Comparison of ENCODE assay signal across 8 cellular contexts in genomic region chr17:16286009-16286946, GRCh38.
A peak's percentile ranks its signal among the peaks of the same experiment; 100 is the strongest.
DNase-seq lines count a peak whose midpoint lies in the region; TF ChIP-seq lines count a peak whose summit lies in the region.

No MANE protein-coding gene starts in this region.

- no peak for TF ChIP-seq CTCF in GM12875 (IDR thresholded peaks at IDR 0.05; ENCODE audit: borderline replicate concordance, insufficient read depth, low read depth, low read length)
- no peak; the same call in 1 of the 2 replicates for TF ChIP-seq CTCF in HFFc6 (IDR thresholded peaks at IDR 0.05)
- TF ChIP-seq CTCF in NB4 (IDR thresholded peaks at IDR 0.05; ENCODE audit: low read depth, low read length): no peak
- TF ChIP-seq CTCF in endodermal cell (conservative IDR thresholded peaks at IDR 0.05): no peak

- peak overlapping the region; percentile 76 for H3K27ac ChIP-seq in endodermal cell (ENCODE audit: low read depth, low read length)

- peaks cover 20% of the 10 kb centered on the region for H3K4me1 ChIP-seq in endodermal cell (ENCODE audit: control insufficient read depth, insufficient read depth, low read length)

- H3K9me3 Mint-ChIP-seq in HFFc6: no peaks in the 10 kb centered on the region
- no peaks in the 10 kb centered on the region for H3K9me3 Mint-ChIP-seq in endodermal cell

- WGBS in endodermal cell (ENCODE audit: insufficient coverage in 1 of 2, insufficient read length in 1 of 2), 2 experiments: 54 to 58% methylated on average over 22 to 25 of the region's 26 CpGs

- peak overlapping the region; percentile 86 for H3K4me3 Mint-ChIP-seq in HFFc6
- H3K4me3 Mint-ChIP-seq in endodermal cell: peak overlapping the region; percentile 29

- no peaks in the 10 kb centered on the region for H3K36me3 ChIP-seq in endodermal cell (ENCODE audit: control insufficient read depth, insufficient read depth, low read length)

- H3K36me3 Mint-ChIP-seq in HFFc6 (ENCODE audit: low read depth) (peaks cover 8% of the 10 kb centered on the region; the same call in 1 of the 2 replicates), endodermal cell (ENCODE audit: low read depth) (peaks cover 18% of the 10 kb centered on the region)

- no peak overlapping the region for H3K9ac ChIP-seq in endodermal cell (ENCODE audit: extremely low read depth, low read length, poor library complexity, severe bottlenecking)

- H3K27me3 ChIP-seq in endodermal cell (ENCODE audit: control insufficient read depth, insufficient read depth, low read length, poor library complexity, severe bottlenecking): no peaks in the 10 kb centered on the region

- no peaks in the 10 kb centered on the region for H3K27me3 Mint-ChIP-seq in HFFc6 (ENCODE audit: insufficient read depth)
- H3K27me3 Mint-ChIP-seq in endodermal cell (ENCODE audit: insufficient read depth): peaks cover 5% of the 10 kb centered on the region

- peaks cover 77% of the 10 kb centered on the region for H3K4me1 Mint-ChIP-seq in HFFc6 (ENCODE audit: low read depth)
- H3K4me1 Mint-ChIP-seq in endodermal cell: peaks cover 22% of the 10 kb centered on the region

- peak; percentile 98 for DNase-seq in HFFc6
- DNase-seq in NB4 (ENCODE audit: low read depth): peak; percentile 98
- peak; percentile 34 to 51 for DNase-seq in activated CD8-positive, alpha-beta memory T cell treated with anti-CD3 and anti-CD28 coated beads for 1 hour (ENCODE audit: extremely low read depth in 1 of 2, low read depth in 1 of 2)
- DNase-seq in endodermal cell: peak; percentile 95
- peak; percentile 18 for DNase-seq in midbrain (lab: John Stamatoyannopoulos, UW)
- peak; percentile 49 to 66 for DNase-seq in stimulated activated CD8-positive, alpha-beta memory T cell treated with anti-CD3 and anti-CD28 coated beads, Interleukin-4, amount 100 ng/mL, for 4 hours (ENCODE audit: low read depth in 2 of 2, low spot score in 1 of 2)
- DNase-seq in cerebellum (ENCODE audit: low spot score): no peak

- H3K27ac Mint-ChIP-seq in HFFc6 (peak overlapping the region; percentile 100), endodermal cell (peak overlapping the region; percentile 90)

- H3K4me3 ChIP-seq in GM12875 (ENCODE audit: low read depth, low read length): peak overlapping the region; percentile 14
- H3K4me3 ChIP-seq in NB4 (ENCODE audit: low read depth, low read length): peak overlapping the region; percentile 44
- H3K4me3 ChIP-seq in endodermal cell (ENCODE audit: low read length): no peak overlapping the region

- no peaks in the 10 kb centered on the region for H3K9me3 ChIP-seq in endodermal cell (ENCODE audit: control insufficient read depth, low read length)

- TF ChIP-seq POLR2A in NB4 (IDR thresholded peaks at IDR 0.05; ENCODE audit: extremely low read depth, insufficient read length): peak; percentile 27
